In the genomic region with DNA sequence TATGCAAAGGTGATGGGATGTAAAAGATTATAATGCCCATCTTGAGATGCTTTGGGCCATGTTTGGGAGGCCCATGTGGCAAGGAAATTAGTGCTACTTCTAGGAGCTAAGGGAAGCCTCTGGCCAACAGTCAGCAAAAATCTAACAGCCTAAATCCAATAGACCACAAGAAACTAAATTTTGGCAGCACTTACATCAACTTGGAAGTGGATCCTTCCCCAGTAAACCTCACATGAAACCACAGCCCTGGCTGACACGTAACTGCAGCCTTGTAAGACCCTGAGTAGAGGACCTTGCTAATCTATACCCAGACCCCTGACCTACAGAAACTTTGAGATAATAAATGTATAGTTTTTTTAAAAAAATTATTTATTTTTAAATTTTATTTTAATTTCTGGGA, we compare ENCODE assay signal across 25 cellular contexts.
"Had no signal": no experiment of that assay in that cellular context is flagged by ENCODE, and none has a peak within 500 bp of the region (broad histone marks: within the 10 kb centered on the region; RNA-seq: fewer than 3 reads in every experiment).

No MANE protein-coding gene starts in this region.

- H3K4me1 Mint-ChIP-seq: activated naive CD4-positive, alpha-beta T cell treated with anti-CD3 and anti-CD28 coated beads, Interleukin-2, amount 50 U/mL, for 24 hours had no signal

- H3K4me3 Mint-ChIP-seq: activated B cell treated with CpG ODN at 0.5 μM for 24 hours; activated CD8-positive, alpha-beta T cell treated with anti-CD3 and anti-CD28 coated beads, Interleukin-2, amount 10 ng/mL, durations not matched to agents 7 days and 5 days; activated naive CD4-positive, alpha-beta T cell treated with anti-CD3 and anti-CD28 coated beads, Interleukin-2, amount 50 U/mL, for 24 hours; T-helper 17 cell had no signal

- H3K9me3 ChIP-seq: MG63 had no signal

- H3K27ac Mint-ChIP-seq: activated B cell treated with CpG ODN at 0.5 μM for 24 hours; activated CD8-positive, alpha-beta T cell treated with anti-CD3 and anti-CD28 coated beads, Interleukin-2, amount 10 ng/mL, durations not matched to agents 7 days and 5 days; activated naive CD4-positive, alpha-beta T cell treated with anti-CD3 and anti-CD28 coated beads, Interleukin-2, amount 50 U/mL, for 24 hours; T-helper 17 cell had no signal

- H3K27me3 Mint-ChIP-seq: activated B cell treated with CpG ODN at 0.5 μM for 24 hours; activated naive CD4-positive, alpha-beta T cell treated with anti-CD3 and anti-CD28 coated beads, Interleukin-2, amount 50 U/mL, for 24 hours had no signal

- H3K9me3 Mint-ChIP-seq: activated naive CD4-positive, alpha-beta T cell treated with anti-CD3 and anti-CD28 coated beads, Interleukin-2, amount 50 U/mL, for 24 hours had no signal

- H3K36me3 ChIP-seq: MG63, SJCRH30 had no signal

- H3K4me2 ChIP-seq: KMS-11 had no signal

- H3K9ac ChIP-seq: KMS-11 had no signal

- H3K4me3 ChIP-seq: MG63, SJCRH30 had no signal

- H3K27ac ChIP-seq: KMS-11, RWPE1, SJCRH30 had no signal

- H3K27me3 ChIP-seq: MG63, SJCRH30 had no signal

- H3K36me3 Mint-ChIP-seq: activated naive CD4-positive, alpha-beta T cell treated with anti-CD3 and anti-CD28 coated beads, Interleukin-2, amount 50 U/mL, for 24 hours had no signal

- FAIRE-seq: TTC549 had no signal

- DNase-seq: activated B cell treated with CpG ODN at 0.5 μM for 24 hours; activated CD4-positive, alpha-beta T cell treated with anti-CD3 and anti-CD28 coated beads for 1 hour; activated CD8-positive, alpha-beta memory T cell treated with anti-CD3 and anti-CD28 coated beads, Interleukin-2, amount 50 U/mL, for 48 hours; activated CD8-positive, alpha-beta T cell treated with anti-CD3 and anti-CD28 coated beads, Interleukin-2, amount 10 ng/mL, durations not matched to agents 7 days and 5 days; activated naive CD4-positive, alpha-beta T cell; activated T-cell treated with anti-CD3 and anti-CD28 coated beads, Interleukin-2, amount 50 U/mL, for 1 hour; aorta; cerebellar nuclear complex; MG63; NCI-H1105; NCI-H1436; NCI-H1694 treated with DMSO at 0.1 percent for 48 hours; NCI-H2029 treated with DMSO at 0.1 percent for 48 hours; NCI-H345; NCI-H510A; NCI-H526 treated with DMSO at 0.1 percent for 48 hours; NCI-H82; Right ventricle myocardium superior; T-helper 17 cell; T-helper 9 cell had no signal
